Comparison of ENCODE assay signal across 1 cellular context in the genomic region with DNA sequence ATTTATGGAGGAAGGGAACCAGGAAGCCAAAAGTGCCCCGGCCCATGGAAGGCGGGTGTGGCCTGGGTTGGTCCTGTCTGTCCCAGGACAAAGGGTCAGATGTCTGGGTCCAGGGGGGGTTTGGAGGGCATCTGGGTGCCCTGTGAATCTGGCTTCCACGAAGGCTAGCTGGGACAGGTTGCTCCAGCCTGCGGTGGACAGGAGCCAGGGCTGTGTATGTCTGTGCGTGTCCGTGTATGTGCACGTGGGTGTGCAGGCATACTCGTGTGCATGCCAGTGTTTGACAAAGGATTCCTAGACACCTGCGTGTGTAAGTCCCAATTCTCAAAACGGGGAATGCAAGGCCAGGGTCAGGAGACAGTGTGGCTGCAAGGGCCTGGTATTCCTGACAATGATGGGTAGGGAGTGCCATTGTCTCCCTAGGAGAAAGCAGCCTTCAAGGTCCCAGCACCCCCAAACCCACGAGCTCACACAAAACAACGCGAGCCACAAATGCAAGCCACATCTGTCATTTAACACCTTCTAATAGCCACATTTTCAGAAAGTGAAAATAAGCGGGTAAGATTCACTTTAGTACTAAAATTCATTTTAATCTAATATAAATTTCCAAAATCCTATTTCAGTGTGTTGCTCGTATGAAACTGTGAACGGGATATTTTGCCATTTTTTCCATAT.
TF ChIP-seq lines count a peak whose summit lies in the region.

No MANE protein-coding gene starts in this region.

TF ChIP-seq in HEK293, 187 proteins besides CTCF, POLR2A, EP300 and RAD21 (continued from another document and continues in another):
- TF ChIP-seq, protein P1, sequence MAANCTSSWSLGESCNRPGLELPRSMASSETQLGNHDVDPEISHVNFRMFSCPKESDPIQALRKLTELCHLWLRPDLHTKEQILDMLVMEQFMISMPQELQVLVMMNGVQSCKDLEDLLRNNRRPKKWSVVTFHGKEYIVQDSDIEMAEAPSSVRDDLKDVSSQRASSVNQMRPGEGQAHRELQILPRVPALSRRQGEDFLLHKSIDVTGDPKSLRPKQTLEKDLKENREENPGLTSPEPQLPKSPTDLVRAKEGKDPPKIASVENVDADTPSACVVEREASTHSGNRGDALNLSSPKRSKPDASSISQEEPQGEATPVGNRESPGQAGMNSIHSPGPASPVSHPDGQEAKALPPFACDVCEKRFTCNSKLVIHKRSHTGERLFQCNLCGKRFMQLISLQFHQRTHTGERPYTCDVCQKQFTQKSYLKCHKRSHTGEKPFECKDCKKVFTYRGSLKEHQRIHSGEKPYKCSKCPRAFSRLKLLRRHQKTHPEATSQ (tag by site-specific recombination; IDR thresholded peaks at IDR 0.05), result no peak
- no peak for TF ChIP-seq ZNF223 (tag by site-specific recombination; IDR thresholded peaks at IDR 0.05)
- no peak for TF ChIP-seq ZNF768 (tag by site-specific recombination; IDR thresholded peaks at IDR 0.05)
- TF ChIP-seq KLF7 (tag by site-specific recombination; IDR thresholded peaks at IDR 0.05; ENCODE audit: borderline replicate concordance), result peak; percentile 36; the same call in 1 of the 2 replicates
- no peak for TF ChIP-seq ZNF837 (tag by site-specific recombination; IDR thresholded peaks at IDR 0.05)
- TF ChIP-seq, protein P2, sequence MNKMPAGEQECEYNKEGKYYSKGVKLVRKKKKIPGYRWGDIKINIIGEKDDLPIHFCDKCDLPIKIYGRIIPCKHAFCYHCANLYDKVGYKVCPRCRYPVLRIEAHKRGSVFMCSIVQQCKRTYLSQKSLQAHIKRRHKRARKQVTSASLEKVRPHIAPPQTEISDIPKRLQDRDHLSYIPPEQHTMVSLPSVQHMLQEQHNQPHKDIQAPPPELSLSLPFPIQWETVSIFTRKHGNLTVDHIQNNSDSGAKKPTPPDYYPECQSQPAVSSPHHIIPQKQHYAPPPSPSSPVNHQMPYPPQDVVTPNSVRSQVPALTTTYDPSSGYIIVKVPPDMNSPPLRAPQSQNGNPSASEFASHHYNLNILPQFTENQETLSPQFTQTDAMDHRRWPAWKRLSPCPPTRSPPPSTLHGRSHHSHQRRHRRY (tag by site-specific recombination; IDR thresholded peaks at IDR 0.05), result no peak
- no peak for TF ChIP-seq ZNF394 (tag by site-specific recombination; IDR thresholded peaks at IDR 0.05; ENCODE audit: borderline replicate concordance)
- TF ChIP-seq ZSCAN16 (tag by site-specific recombination; IDR thresholded peaks at IDR 0.05), result no peak
- no peak for TF ChIP-seq ZNF596 (tag by site-specific recombination; IDR thresholded peaks at IDR 0.05)
- TF ChIP-seq SCRT2 (tag by site-specific recombination; IDR thresholded peaks at IDR 0.05), result no peak
- TF ChIP-seq ZBTB49 (tag by site-specific recombination; IDR thresholded peaks at IDR 0.05; ENCODE audit: low read depth), result no peak
- TF ChIP-seq, protein P3, sequence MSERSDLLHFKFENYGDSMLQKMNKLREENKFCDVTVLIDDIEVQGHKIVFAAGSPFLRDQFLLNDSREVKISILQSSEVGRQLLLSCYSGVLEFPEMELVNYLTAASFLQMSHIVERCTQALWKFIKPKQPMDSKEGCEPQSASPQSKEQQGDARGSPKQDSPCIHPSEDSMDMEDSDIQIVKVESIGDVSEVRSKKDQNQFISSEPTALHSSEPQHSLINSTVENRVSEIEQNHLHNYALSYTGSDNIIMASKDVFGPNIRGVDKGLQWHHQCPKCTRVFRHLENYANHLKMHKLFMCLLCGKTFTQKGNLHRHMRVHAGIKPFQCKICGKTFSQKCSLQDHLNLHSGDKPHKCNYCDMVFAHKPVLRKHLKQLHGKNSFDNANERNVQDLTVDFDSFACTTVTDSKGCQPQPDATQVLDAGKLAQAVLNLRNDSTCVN (tag by site-specific recombination; optimal IDR thresholded peaks at IDR 0.05), result peak; percentile 51
- no peak for TF ChIP-seq GFI1B (tag by site-specific recombination; IDR thresholded peaks at IDR 0.05)
- TF ChIP-seq ZNF830 (tag by site-specific recombination; IDR thresholded peaks at IDR 0.05; ENCODE audit: low read depth), result no peak
- TF ChIP-seq ZNF148 (tag by site-specific recombination; IDR thresholded peaks at IDR 0.05; ENCODE audit: borderline replicate concordance), result no peak
- no peak for TF ChIP-seq ZNF544 (tag by site-specific recombination; IDR thresholded peaks at IDR 0.05)
- TF ChIP-seq ZNF510 (tag by site-specific recombination; IDR thresholded peaks at IDR 0.05; ENCODE audit: insufficient replicate concordance), result no peak
- no peak for TF ChIP-seq SETDB1 (IDR thresholded peaks at IDR 0.05; ENCODE audit: insufficient read length, low read length)
- TF ChIP-seq ZBTB17 (tag by site-specific recombination; IDR thresholded peaks at IDR 0.05), result no peak
- peak; percentile 56 for TF ChIP-seq ZFHX2 (tag by site-specific recombination; conservative IDR thresholded peaks at IDR 0.05)
- no peak for TF ChIP-seq ZNF155 (tag by site-specific recombination; IDR thresholded peaks at IDR 0.05)
- TF ChIP-seq ZSCAN18 (tag by site-specific recombination; IDR thresholded peaks at IDR 0.05), result no peak
- no peak for TF ChIP-seq GLI2 (tag by site-specific recombination; IDR thresholded peaks at IDR 0.05; ENCODE audit: borderline replicate concordance, low read depth)
- no peak for TF ChIP-seq ZNF518A (tag by site-specific recombination; conservative IDR thresholded peaks at IDR 0.05; ENCODE audit: low read depth)
- peak; percentile 37; the same call in 1 of the 2 replicates for TF ChIP-seq KLF1 (tag by site-specific recombination; IDR thresholded peaks at IDR 0.05)
- no peak for TF ChIP-seq OSR2 (tag by site-specific recombination; IDR thresholded peaks at IDR 0.05)
- no peak for TF ChIP-seq ZNF423 (tag by site-specific recombination; IDR thresholded peaks at IDR 0.05)
- TF ChIP-seq, protein P4, sequence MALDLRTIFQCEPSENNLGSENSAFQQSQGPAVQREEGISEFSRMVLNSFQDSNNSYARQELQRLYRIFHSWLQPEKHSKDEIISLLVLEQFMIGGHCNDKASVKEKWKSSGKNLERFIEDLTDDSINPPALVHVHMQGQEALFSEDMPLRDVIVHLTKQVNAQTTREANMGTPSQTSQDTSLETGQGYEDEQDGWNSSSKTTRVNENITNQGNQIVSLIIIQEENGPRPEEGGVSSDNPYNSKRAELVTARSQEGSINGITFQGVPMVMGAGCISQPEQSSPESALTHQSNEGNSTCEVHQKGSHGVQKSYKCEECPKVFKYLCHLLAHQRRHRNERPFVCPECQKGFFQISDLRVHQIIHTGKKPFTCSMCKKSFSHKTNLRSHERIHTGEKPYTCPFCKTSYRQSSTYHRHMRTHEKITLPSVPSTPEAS (tag by site-specific recombination; IDR thresholded peaks at IDR 0.05), result no peak
- no peak for TF ChIP-seq ZNF571 (tag by site-specific recombination; IDR thresholded peaks at IDR 0.05)
- TF ChIP-seq PRDM1 (tag by site-specific recombination; IDR thresholded peaks at IDR 0.05), result peak; percentile 88
- no peak for TF ChIP-seq ZNF580 (tag by site-specific recombination; IDR thresholded peaks at IDR 0.05)
- TF ChIP-seq ZFP37 (tag by site-specific recombination; IDR thresholded peaks at IDR 0.05), result no peak
- TF ChIP-seq ZNF23 (tag by site-specific recombination; IDR thresholded peaks at IDR 0.05; ENCODE audit: borderline replicate concordance), result no peak
- 0 out of 2 replicates have a peak, but pooled peaks have one; percentile 17 for TF ChIP-seq BCL6B (tag by site-specific recombination; IDR thresholded peaks at IDR 0.05)
- 0 out of 2 replicates have a peak, but pooled peaks have one; percentile 31 for TF ChIP-seq EGR2 (tag by site-specific recombination; IDR thresholded peaks at IDR 0.05; ENCODE audit: low read depth)
- TF ChIP-seq ZSCAN23 (tag by site-specific recombination; IDR thresholded peaks at IDR 0.05), result no peak
- no peak for TF ChIP-seq ZNF138 (tag by site-specific recombination; IDR thresholded peaks at IDR 0.05; ENCODE audit: borderline replicate concordance)
- TF ChIP-seq HOXA7 (CRISPR knock-in tag; IDR thresholded peaks at IDR 0.05; ENCODE audit: borderline replicate concordance), result no peak
- no peak for TF ChIP-seq TRIM28 (IDR thresholded peaks at IDR 0.05; ENCODE audit: borderline replicate concordance, low read length)
- no peak for TF ChIP-seq ZEB2 (tag by site-specific recombination; IDR thresholded peaks at IDR 0.05)
